25 cellular contexts compared by ENCODE assay signal in the genomic region with DNA sequence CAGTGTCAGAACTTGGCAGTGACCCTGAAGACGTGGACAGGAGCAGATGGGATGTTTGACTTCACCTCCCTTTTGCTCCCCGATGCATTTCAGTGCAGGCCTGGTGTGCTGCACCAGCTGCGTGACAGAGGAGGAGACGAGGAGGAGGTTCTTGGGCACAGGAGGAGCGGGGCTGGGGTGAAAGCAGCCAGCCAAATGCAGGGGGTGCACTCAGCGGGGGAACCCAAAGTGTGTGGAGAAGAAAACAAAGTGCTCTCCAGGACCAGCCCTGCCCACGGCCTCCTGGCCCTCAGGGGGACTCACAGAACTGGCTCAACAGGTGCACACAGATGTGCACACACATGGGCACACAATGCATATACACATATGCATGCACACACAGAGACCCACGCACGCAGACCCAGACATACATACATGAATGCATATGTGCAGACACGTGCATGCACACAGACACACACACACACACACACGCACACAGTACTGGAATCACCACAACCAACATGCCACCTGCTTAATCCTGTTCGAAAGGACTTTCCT.
DNase-seq lines count a peak whose midpoint lies in the region; ATAC-seq, FAIRE-seq and TF ChIP-seq lines count a peak whose summit lies in the region.
"Had no signal": no experiment of that assay in that cellular context is flagged by ENCODE, and none has a peak within 500 bp of the region (broad histone marks: within the 10 kb centered on the region; RNA-seq: fewer than 3 reads in every experiment).

No MANE protein-coding gene starts in this region.

- TF ChIP-seq CTCF in HepG2 (CRISPR knock-in tag; IDR thresholded peaks at IDR 0.05) (no peak), right lobe of liver (IDR thresholded peaks at IDR 0.05) (no peak), dorsolateral prefrontal cortex (IDR thresholded peaks at IDR 0.05 in 54 of 56, conservative IDR thresholded peaks at IDR 0.05 in 2 of 56; ENCODE audit: low read depth in 1 of 56, partially characterized antibody in 56 of 56) (no peak), neural progenitor cell (IDR thresholded peaks at IDR 0.05) (no peak), breast epithelium (IDR thresholded peaks at IDR 0.05) (no peak), lower lobe of right lung (IDR thresholded peaks at IDR 0.05) (no peak)

- ATAC-seq in HepG2 (no peak), right lobe of liver (no peak), lower lobe of right lung (no peak)
- ATAC-seq: CD8-positive, alpha-beta T cell; GM12878 had no signal

- H3K4me2 ChIP-seq in HepG2 (ENCODE audit: low read depth, low read length) (no peak overlapping the region), neural progenitor cell (no peak overlapping the region)
- H3K4me2 ChIP-seq: PC-9 had no signal

- peaks cover 14% of the 10 kb centered on the region for H3K4me1 Mint-ChIP-seq in neural progenitor cell
- H3K4me1 Mint-ChIP-seq: B cell had no signal

- POLR2A ChIA-PET in HepG2 (lab: Yijun Ruan, JAX): no interaction called here

- H3K9ac ChIP-seq in HepG2 (ENCODE audit: insufficient read depth, low read depth, low read length) (no peak overlapping the region), neural progenitor cell (no peak overlapping the region)

- no peak for DNase-seq in HepG2 (ENCODE audit: low spot score)
- no peak for DNase-seq in right lobe of liver
- no peak for DNase-seq in dorsolateral prefrontal cortex
- DNase-seq in neural progenitor cell (ENCODE audit: low spot score): no peak
- DNase-seq in breast epithelium (ENCODE audit: low spot score in 2 of 2): no peak
- no peak for DNase-seq in activated T-cell treated with anti-CD3 and anti-CD28 coated beads, Interleukin-2, amount 50 U/mL, for 1 hour
- no peak for DNase-seq in lower lobe of right lung
- DNase-seq: Caco-2; CD8-positive, alpha-beta T cell; GDM1; MM.1S; NCI-H2029 treated with DMSO at 0.1 percent for 48 hours; NCI-H446 treated with DMSO at 0.1 percent for 48 hours; NCI-H526; NCI-H82; NK-92 treated with Interleukin-12 subunit alpha and Interleukin-12 subunit beta, amount 100 ng/mL, for 24 hours; Right ventricle myocardium superior had no signal

- H3K27ac ChIP-seq in HepG2 (ENCODE audit: extremely low read length, insufficient read depth, low read length) (no peak overlapping the region), right lobe of liver (no peak overlapping the region), dorsolateral prefrontal cortex (peak overlapping the region in 55 of 59 donors; percentile 0 to 99 (median 92)), neural progenitor cell (no peak overlapping the region), temporal lobe (ENCODE audit: low read depth, low read length) (peak overlapping the region; percentile 67), breast epithelium (no peak overlapping the region), lower lobe of right lung (no peak overlapping the region)
- H3K27ac ChIP-seq: 22Rv1, C4-2B, HL-60, PC-9, SJSA1 had no signal

- H2AFZ ChIP-seq in HepG2 (ENCODE audit: low read length): no peak overlapping the region
- H2AFZ ChIP-seq in neural progenitor cell (replicated peaks): no peak overlapping the region
- H2AFZ ChIP-seq: PC-9 had no signal

- H4K20me1 ChIP-seq in HepG2 (ENCODE audit: insufficient read depth, low read length) (0 out of 2 replicates have a peak, but pooled peaks cover 9% of the 10 kb centered on the region), neural progenitor cell (ENCODE audit: low read depth) (peaks cover 12% of the 10 kb centered on the region)

- H3K9me3 ChIP-seq in HepG2 (ENCODE audit: low read length) (no peaks in the 10 kb centered on the region), right lobe of liver (no peaks in the 10 kb centered on the region), neural progenitor cell (ENCODE audit: low read depth) (no peaks in the 10 kb centered on the region), breast epithelium (no peaks in the 10 kb centered on the region), lower lobe of right lung (no peaks in the 10 kb centered on the region)
- H3K9me3 ChIP-seq: Caco-2, SJSA1 had no signal

- FAIRE-seq in HepG2 (lab: Jason Lieb, UNC): no peak
- FAIRE-seq: GM12878 had no signal

- 5% methylated on average over 12 of the region's 12 CpGs for WGBS in HepG2 (ENCODE audit: low lambda C conversion rate)
- WGBS in right lobe of liver (ENCODE audit: insufficient coverage, low coverage, low lambda C conversion rate, missing lambda C conversion rate): 37% methylated on average over 10 of the region's 12 CpGs

- H3K4me1 ChIP-seq in HepG2 (ENCODE audit: insufficient read depth, low read length): no peaks in the 10 kb centered on the region
- no peaks in the 10 kb centered on the region for H3K4me1 ChIP-seq in right lobe of liver
- peaks cover 9% of the 10 kb centered on the region for H3K4me1 ChIP-seq in neural progenitor cell
- H3K4me1 ChIP-seq in breast epithelium: no peaks in the 10 kb centered on the region
- H3K4me1 ChIP-seq in lower lobe of right lung: no peaks in the 10 kb centered on the region
- H3K4me1 ChIP-seq: Caco-2, SJSA1 had no signal

- no peaks in the 10 kb centered on the region for H3K36me3 Mint-ChIP-seq in neural progenitor cell
- H3K36me3 Mint-ChIP-seq: CD8-positive, alpha-beta T cell had no signal

- no peaks in the 10 kb centered on the region for H3K79me2 ChIP-seq in HepG2 (ENCODE audit: insufficient read depth, low read length)
- no peaks in the 10 kb centered on the region for H3K79me2 ChIP-seq in neural progenitor cell (ENCODE audit: low read depth)

- TF ChIP-seq POLR2A in HepG2 (IDR thresholded peaks at IDR 0.05; ENCODE audit: insufficient read depth in 1 of 2, low read depth in 2 of 2, low read length in 2 of 2): no peak
- TF ChIP-seq POLR2A in right lobe of liver (IDR thresholded peaks at IDR 0.05): no peak
- no peak for TF ChIP-seq POLR2A in breast epithelium (IDR thresholded peaks at IDR 0.05)

- no peak overlapping the region for H3K4me3 Mint-ChIP-seq in neural progenitor cell
- H3K4me3 Mint-ChIP-seq: B cell; CD8-positive, alpha-beta T cell had no signal

- in situ Hi-C loops in HepG2 (cut with HindIII; ENCODE audit: extremely low pct_ligation_motif_present, low pct_unique_long_range_greater_than_20kb): loop anchor here (10.0 to 25.0 kb wide), 2 partner anchors 216 to 393 kb away; no protein-coding TSS in a partner anchor

- peak overlapping the region; percentile 14 for H3K27ac Mint-ChIP-seq in neural progenitor cell
- H3K27ac Mint-ChIP-seq: B cell; CD8-positive, alpha-beta T cell had no signal

- H3K36me3 ChIP-seq in HepG2 (replicated peaks in 1 of 2; ENCODE audit: control insufficient read depth in 1 of 2, insufficient read depth in 2 of 2, low read length in 2 of 2): no peaks in the 10 kb centered on the region
- no peaks in the 10 kb centered on the region for H3K36me3 ChIP-seq in right lobe of liver
- no peaks in the 10 kb centered on the region for H3K36me3 ChIP-seq in neural progenitor cell
- no peaks in the 10 kb centered on the region for H3K36me3 ChIP-seq in breast epithelium
- H3K36me3 ChIP-seq in lower lobe of right lung: no peaks in the 10 kb centered on the region
- H3K36me3 ChIP-seq: SJSA1 had no signal

- no TSS peak for BruUV-seq in HepG2 (replicated peaks; lab: Mats Ljungman, UMichigan)

- CTCF ChIA-PET in HepG2 (lab: Yijun Ruan, JAX; ENCODE audit: low intra/inter-chr PET ratio, low total read pairs): no interaction called here

- TF ChIP-seq RAD21 in HepG2 (CRISPR knock-in tag; IDR thresholded peaks at IDR 0.05): no peak

- intact Hi-C loops in HepG2 (cut with micrococcal nuclease; ENCODE audit: unreplicated experiment) (no loop called here), right lobe of liver (cut with DNase I) (no loop called here), dorsolateral prefrontal cortex (cut with DNase I) (no loop called here), breast epithelium (cut with DNase I; ENCODE audit: low total_unique reads) (no loop called here), lower lobe of right lung (cut with DNase I) (no loop called here)

- peaks cover under 1% of the 10 kb centered on the region for H3F3A ChIP-seq in neural progenitor cell (ENCODE audit: low read depth)

- H3K9me3 Mint-ChIP-seq in neural progenitor cell: peaks cover 2% of the 10 kb centered on the region
- H3K9me3 Mint-ChIP-seq: CD8-positive, alpha-beta T cell had no signal

- no peak overlapping the region for H3K4me3 ChIP-seq in HepG2 (replicated peaks in 1 of 3; ENCODE audit: insufficient read depth in 1 of 3, low read depth in 2 of 3, low read length in 3 of 3)
- H3K4me3 ChIP-seq in right lobe of liver: no peak overlapping the region
- H3K4me3 ChIP-seq in dorsolateral prefrontal cortex: no peak overlapping the region
- H3K4me3 ChIP-seq in neural progenitor cell: no peak overlapping the region
- no peak overlapping the region for H3K4me3 ChIP-seq in breast epithelium
- H3K4me3 ChIP-seq in lower lobe of right lung: no peak overlapping the region
- H3K4me3 ChIP-seq: GM12878, PC-9, SJSA1 had no signal

- H3K27me3 ChIP-seq in HepG2 (ENCODE audit: control insufficient read depth in 1 of 2, insufficient read depth in 2 of 2, low read length in 2 of 2) (peaks cover 24 to 82% of the 10 kb centered on the region in 2 experiments), right lobe of liver (no peaks in the 10 kb centered on the region), dorsolateral prefrontal cortex (no peaks in the 10 kb centered on the region), neural progenitor cell (peaks cover 6% of the 10 kb centered on the region), breast epithelium (peaks cover 0 to 54% of the 10 kb centered on the region in 2 donors), lower lobe of right lung (ENCODE audit: low read depth) (peaks cover 21% of the 10 kb centered on the region)

- TF ChIP-seq EP300 in HepG2 (IDR thresholded peaks at IDR 0.05; ENCODE audit: low read depth in 2 of 2, low read length in 2 of 2) (no peak), HepG2 (CRISPR knock-in tag; IDR thresholded peaks at IDR 0.05; ENCODE audit: borderline replicate concordance) (no peak)

- H3K27me3 Mint-ChIP-seq in neural progenitor cell (ENCODE audit: insufficient read depth, low read depth): peaks cover 11% of the 10 kb centered on the region

TF ChIP-seq in HepG2, 621 proteins besides CTCF, POLR2A, EP300 and RAD21 (continues in another document):
- TF ChIP-seq, protein P1, sequence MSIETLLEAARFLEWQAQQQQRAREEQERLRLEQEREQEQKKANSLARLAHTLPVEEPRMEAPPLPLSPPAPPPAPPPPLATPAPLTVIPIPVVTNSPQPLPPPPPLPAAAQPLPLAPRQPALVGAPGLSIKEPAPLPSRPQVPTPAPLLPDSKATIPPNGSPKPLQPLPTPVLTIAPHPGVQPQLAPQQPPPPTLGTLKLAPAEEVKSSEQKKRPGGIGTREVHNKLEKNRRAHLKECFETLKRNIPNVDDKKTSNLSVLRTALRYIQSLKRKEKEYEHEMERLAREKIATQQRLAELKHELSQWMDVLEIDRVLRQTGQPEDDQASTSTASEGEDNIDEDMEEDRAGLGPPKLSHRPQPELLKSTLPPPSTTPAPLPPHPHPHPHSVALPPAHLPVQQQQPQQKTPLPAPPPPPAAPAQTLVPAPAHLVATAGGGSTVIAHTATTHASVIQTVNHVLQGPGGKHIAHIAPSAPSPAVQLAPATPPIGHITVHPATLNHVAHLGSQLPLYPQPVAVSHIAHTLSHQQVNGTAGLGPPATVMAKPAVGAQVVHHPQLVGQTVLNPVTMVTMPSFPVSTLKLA (IDR thresholded peaks at IDR 0.05): peak; percentile 35; the same call in 1 of the 2 replicates

Comparison
In these comparisons a context has a peak if more than half of its experiments do, and no peak if none do; other contexts are left out.
1. H3K27ac ChIP-seq: peak in dorsolateral prefrontal cortex (55 of 59) and temporal lobe (single experiment); none in HepG2 (single experiment), right lobe of liver (0 of 3), neural progenitor cell (single experiment), breast epithelium (0 of 2) and lower lobe of right lung (single experiment).